ENCODE assay signal across 32 cellular contexts in genomic region chr3:94272030-94272429, GRCh38.
"Had no signal": no experiment of that assay in that cellular context is flagged by ENCODE, and none has a peak within 500 bp of the region (broad histone marks: within the 10 kb centered on the region; RNA-seq: fewer than 3 reads in every experiment).

No MANE protein-coding gene starts in this region.

- H3K9me3 Mint-ChIP-seq: activated CD4-positive, alpha-beta memory T cell treated with anti-CD3 and anti-CD28 coated beads for 36 hours; activated naive CD4-positive, alpha-beta T cell treated with anti-CD3 and anti-CD28 coated beads for 36 hours; activated naive CD4-positive, alpha-beta T cell treated with anti-CD3 and anti-CD28 coated beads, Interleukin-2, amount 50 U/mL, for 72 hours; activated T-cell treated with anti-CD3 and anti-CD28 coated beads, Interleukin-2, amount 50 U/mL, for 4 hours; activated T-helper 1 cell treated with anti-CD3 and anti-CD28 coated beads, Interleukin-12 subunit alpha, Interleukin-12 subunit beta, Interleukin-2, Interleukin-4 antibody, amounts not matched to agents 30 ng/mL and 10 ng/mL and 1 ng/mL, durations not matched to agents 14 hours and 24 hours and 36 hours; T-cell had no signal

- H3K27ac ChIP-seq: cardiac muscle cell, Peyer's patch, VCaP had no signal

- H3K9me3 ChIP-seq: Peyer's patch had no signal

- H3K4me1 ChIP-seq: Peyer's patch had no signal

- H3K27ac Mint-ChIP-seq: activated B cell treated with CpG ODN at 0.5 μM for 24 hours; activated CD4-positive, alpha-beta memory T cell treated with anti-CD3 and anti-CD28 coated beads for 36 hours; activated naive CD4-positive, alpha-beta T cell treated with anti-CD3 and anti-CD28 coated beads for 36 hours; activated T-helper 1 cell treated with anti-CD3 and anti-CD28 coated beads, Interleukin-12 subunit alpha, Interleukin-12 subunit beta, Interleukin-2, Interleukin-4 antibody, amounts not matched to agents 30 ng/mL and 10 ng/mL and 1 ng/mL, durations not matched to agents 14 hours and 24 hours and 36 hours; T-cell; T-helper 17 cell had no signal

- H3K4me3 Mint-ChIP-seq: activated B cell treated with CpG ODN at 0.5 μM for 24 hours; activated CD4-positive, alpha-beta memory T cell treated with anti-CD3 and anti-CD28 coated beads for 36 hours; activated naive CD4-positive, alpha-beta T cell treated with anti-CD3 and anti-CD28 coated beads for 36 hours; activated T-cell treated with anti-CD3 and anti-CD28 coated beads, Interleukin-2, amount 50 U/mL, for 4 hours; activated T-helper 1 cell treated with anti-CD3 and anti-CD28 coated beads, Interleukin-12 subunit alpha, Interleukin-12 subunit beta, Interleukin-2, Interleukin-4 antibody, amounts not matched to agents 30 ng/mL and 10 ng/mL and 1 ng/mL, durations not matched to agents 14 hours and 24 hours and 36 hours; central memory CD8-positive, alpha-beta T cell; T-cell; T-helper 17 cell had no signal

- DNase-seq: activated B cell treated with CpG ODN at 0.5 μM for 24 hours; activated CD4-positive, alpha-beta memory T cell treated with anti-CD3 and anti-CD28 coated beads for 36 hours; activated CD4-positive, alpha-beta T cell treated with anti-CD3 and anti-CD28 coated beads for 4 hours; activated CD4-positive, alpha-beta T cell treated with anti-CD3 and anti-CD28 coated beads, Interleukin-2, amount 50 U/mL, for 1 hour; activated CD4-positive, CD25-positive, alpha-beta regulatory T cell treated with anti-CD3 and anti-CD28 coated beads, Interleukin-2, amount 50 U/mL, for 72 hours; activated CD8-positive, alpha-beta memory T cell treated with anti-CD3 and anti-CD28 coated beads, Interleukin-2, amount 50 U/mL, for 4 hours; activated gamma-delta T cell treated with Interleukin-2 at 50 U/mL for 16 hours; activated naive CD4-positive, alpha-beta T cell treated with anti-CD3 and anti-CD28 coated beads for 36 hours; activated T-cell treated with anti-CD3 and anti-CD28 coated beads for 4 hours; activated T-cell treated with anti-CD3 and anti-CD28 coated beads, Interleukin-2, amount 50 U/mL, for 4 hours; anterior cingulate cortex; Karpas-422; KBM-7; NCI-H1105; NCI-H1436; NCI-H1694; NCI-H1930; NCI-H2081 treated with DMSO at 0.1 percent for 48 hours; NCI-H345; NCI-H524 treated with DMSO at 0.1 percent for 48 hours; Peyer's patch; RPMI8226; SHP77 treated with DMSO at 0.1 percent for 48 hours; T-cell; T-helper 17 cell; T-helper 9 cell had no signal

- H3K4me3 ChIP-seq: cardiac muscle cell, Peyer's patch had no signal

- H3K27me3 Mint-ChIP-seq: activated B cell treated with CpG ODN at 0.5 μM for 24 hours; activated CD4-positive, alpha-beta memory T cell treated with anti-CD3 and anti-CD28 coated beads for 36 hours; central memory CD8-positive, alpha-beta T cell; T-helper 17 cell had no signal

- H3K36me3 Mint-ChIP-seq: activated CD4-positive, alpha-beta memory T cell treated with anti-CD3 and anti-CD28 coated beads for 36 hours; activated naive CD4-positive, alpha-beta T cell treated with anti-CD3 and anti-CD28 coated beads, Interleukin-2, amount 50 U/mL, for 72 hours; T-cell had no signal

- H3K36me3 ChIP-seq: cardiac muscle cell, Peyer's patch had no signal

- ATAC-seq: activated naive CD4-positive, alpha-beta T cell treated with anti-CD3 and anti-CD28 coated beads, Interleukin-2, amount 50 U/mL, for 72 hours; activated T-cell treated with anti-CD3 and anti-CD28 coated beads, Interleukin-2, amount 50 U/mL, for 4 hours; SK-N-SH treated with all-trans-retinoic acid at 6 μM for 48 hours; T-cell; T-helper 17 cell had no signal

- H3K27me3 ChIP-seq: cardiac muscle cell, Peyer's patch had no signal

- H3K4me1 Mint-ChIP-seq: activated B cell treated with CpG ODN at 0.5 μM for 24 hours; central memory CD8-positive, alpha-beta T cell; T-cell; T-helper 17 cell had no signal
